ENCODE assay signal across 26 cellular contexts in genomic region chr2:18612133-18612532, GRCh38. TPM values are rescaled to one million over a fixed set of nuclear protein-coding genes. Genes with fewer than 3 reads are reported as not detected.
DNase-seq lines count a peak whose midpoint lies in the region; ATAC-seq and TF ChIP-seq lines count a peak whose summit lies in the region.
"Had no signal": no experiment of that assay in that cellular context is flagged by ENCODE, and none has a peak within 500 bp of the region (broad histone marks: within the 10 kb centered on the region; RNA-seq: fewer than 3 reads in every experiment).

No MANE protein-coding gene starts in this region.

- no peaks in the 10 kb centered on the region for H3K27me3 Mint-ChIP-seq in activated CD4-positive, alpha-beta T cell treated with anti-CD3 and anti-CD28 coated beads, Interleukin-2, amount 10 ng/mL, durations not matched to agents 24 days and 14 days
- H3K27me3 Mint-ChIP-seq in GM23338 (ENCODE audit: insufficient read depth, low read depth, poor library complexity): no peaks in the 10 kb centered on the region
- H3K27me3 Mint-ChIP-seq: CD4-positive, alpha-beta memory T cell; CD4-positive, CD25-positive, alpha-beta regulatory T cell; CD8-positive, alpha-beta memory T cell had no signal

- H3K4me3 ChIP-seq in left ventricle myocardium inferior (no peak overlapping the region), esophagus muscularis mucosa (no peak overlapping the region), fibroblast of the aortic adventitia (ENCODE audit: low read depth, low read length) (no peak overlapping the region), GM23338 (no peak overlapping the region)
- H3K4me3 ChIP-seq: BLaER1, GM12878 had no signal

- H3K36me3 ChIP-seq in left ventricle myocardium inferior (no peaks in the 10 kb centered on the region), esophagus muscularis mucosa (no peaks in the 10 kb centered on the region), GM23338 (ENCODE audit: insufficient read depth) (no peaks in the 10 kb centered on the region)
- H3K36me3 ChIP-seq: BE2C, BLaER1 had no signal

- H3K27ac Mint-ChIP-seq in activated CD4-positive, alpha-beta T cell treated with anti-CD3 and anti-CD28 coated beads, Interleukin-2, amount 10 ng/mL, durations not matched to agents 24 days and 14 days: no peak overlapping the region
- H3K27ac Mint-ChIP-seq in GM23338: no peak overlapping the region
- H3K27ac Mint-ChIP-seq: CD14-positive monocyte; CD4-positive, CD25-positive, alpha-beta regulatory T cell; CD8-positive, alpha-beta memory T cell had no signal

- no peak for TF ChIP-seq POLR2A in esophagus muscularis mucosa (IDR thresholded peaks at IDR 0.05; ENCODE audit: low read depth)

- no peaks in the 10 kb centered on the region for H4K20me1 ChIP-seq in GM23338 (replicated peaks; ENCODE audit: insufficient read depth)
- H4K20me1 ChIP-seq: BLaER1 had no signal

- no peak for TF ChIP-seq CTCF in left ventricle myocardium inferior (IDR thresholded peaks at IDR 0.05; ENCODE audit: borderline replicate concordance)
- TF ChIP-seq CTCF in esophagus muscularis mucosa (IDR thresholded peaks at IDR 0.05): no peak
- TF ChIP-seq CTCF in fibroblast of the aortic adventitia (IDR thresholded peaks at IDR 0.05; ENCODE audit: insufficient read depth, low read length): no peak
- no peak for TF ChIP-seq CTCF in GM23338 (conservative IDR thresholded peaks at IDR 0.05; ENCODE audit: low read depth in 2 of 2)

- 53% methylated on average over 3 of the region's 3 CpGs for WGBS in esophagus muscularis mucosa

- H3K36me3 Mint-ChIP-seq in activated CD4-positive, alpha-beta T cell treated with anti-CD3 and anti-CD28 coated beads, Interleukin-2, amount 10 ng/mL, durations not matched to agents 24 days and 14 days (ENCODE audit: low read depth): no peaks in the 10 kb centered on the region
- no peaks in the 10 kb centered on the region for H3K36me3 Mint-ChIP-seq in GM23338 (ENCODE audit: low read depth)
- H3K36me3 Mint-ChIP-seq: CD14-positive monocyte had no signal

- intact Hi-C loops in Right ventricle myocardium superior (cut with DNase I): no loop called here
- intact Hi-C loops in left ventricle myocardium inferior (cut with micrococcal nuclease): no loop called here
- intact Hi-C loops in esophagus muscularis mucosa (cut with DNase I): no loop called here
- intact Hi-C loops in activated CD4-positive, alpha-beta T cell treated with anti-CD3 and anti-CD28 coated beads, Interleukin-2, amount 10 ng/mL, durations not matched to agents 24 days and 14 days (cut with micrococcal nuclease): no loop called here

- ATAC-seq in Right ventricle myocardium superior (ENCODE audit: poor library complexity) (peak; percentile 25), GM23338 (no peak)
- ATAC-seq: GM12878 had no signal

- TF ChIP-seq EP300 in esophagus muscularis mucosa (IDR thresholded peaks at IDR 0.05): no peak

- H3K9me2 ChIP-seq in GM23338 (ENCODE audit: insufficient read depth): peaks cover 7% of the 10 kb centered on the region; the same call in 1 of the 2 replicates

- H3F3A ChIP-seq in GM23338 (replicated peaks; ENCODE audit: low read depth): no peaks in the 10 kb centered on the region

- no peak overlapping the region for H3K27ac ChIP-seq in left ventricle myocardium inferior (replicated peaks)
- peak overlapping the region; percentile 64 to 77 (median 70) for H3K27ac ChIP-seq in esophagus muscularis mucosa (replicated peaks in 1 of 4)
- no peak overlapping the region for H3K27ac ChIP-seq in GM23338 (ENCODE audit: low read depth)
- H3K27ac ChIP-seq: BLaER1 had no signal

- H3K4me3 Mint-ChIP-seq in activated CD4-positive, alpha-beta T cell treated with anti-CD3 and anti-CD28 coated beads, Interleukin-2, amount 10 ng/mL, durations not matched to agents 24 days and 14 days: no peak overlapping the region
- H3K4me3 Mint-ChIP-seq in GM23338: no peak overlapping the region
- H3K4me3 Mint-ChIP-seq: CD14-positive monocyte; CD4-positive, alpha-beta memory T cell; CD4-positive, CD25-positive, alpha-beta regulatory T cell; CD8-positive, alpha-beta memory T cell had no signal

- H3K4me1 ChIP-seq in left ventricle myocardium inferior (peaks cover 11% of the 10 kb centered on the region), esophagus muscularis mucosa (peaks cover 10 to 54% (median 34%) of the 10 kb centered on the region in 4 donors), GM23338 (ENCODE audit: insufficient read depth) (no peaks in the 10 kb centered on the region)
- H3K4me1 ChIP-seq: BE2C, BLaER1 had no signal

- no peaks in the 10 kb centered on the region for H3K79me2 ChIP-seq in GM23338 (replicated peaks; ENCODE audit: insufficient read depth)

- H3K9me3 ChIP-seq in left ventricle myocardium inferior (replicated peaks): no peaks in the 10 kb centered on the region
- H3K9me3 ChIP-seq in esophagus muscularis mucosa: no peaks in the 10 kb centered on the region
- H3K9me3 ChIP-seq: BE2C, BLaER1 had no signal

- H2AFZ ChIP-seq in GM23338: no peak overlapping the region

- H3K9me3 Mint-ChIP-seq in activated CD4-positive, alpha-beta T cell treated with anti-CD3 and anti-CD28 coated beads, Interleukin-2, amount 10 ng/mL, durations not matched to agents 24 days and 14 days: peaks cover 5% of the 10 kb centered on the region
- no peaks in the 10 kb centered on the region; the same call in 2 of the 3 replicates for H3K9me3 Mint-ChIP-seq in GM23338

- no peaks in the 10 kb centered on the region for H3K4me1 Mint-ChIP-seq in activated CD4-positive, alpha-beta T cell treated with anti-CD3 and anti-CD28 coated beads, Interleukin-2, amount 10 ng/mL, durations not matched to agents 24 days and 14 days
- peaks cover 5% of the 10 kb centered on the region; the same call in 1 of the 3 replicates for H3K4me1 Mint-ChIP-seq in GM23338
- H3K4me1 Mint-ChIP-seq: CD14-positive monocyte; CD4-positive, alpha-beta memory T cell; CD4-positive, CD25-positive, alpha-beta regulatory T cell; CD8-positive, alpha-beta memory T cell had no signal

- no peak overlapping the region for H3K4me2 ChIP-seq in GM23338
- H3K4me2 ChIP-seq: BLaER1 had no signal

- no peak for DNase-seq in Right ventricle myocardium superior
- no peak for DNase-seq in left ventricle myocardium inferior
- DNase-seq in esophagus muscularis mucosa (ENCODE audit: extremely low spot score): no peak
- DNase-seq in fibroblast of the aortic adventitia (ENCODE audit: low read depth): peak; percentile 84
- DNase-seq in activated CD4-positive, alpha-beta T cell treated with anti-CD3 and anti-CD28 coated beads, Interleukin-2, amount 10 ng/mL, durations not matched to agents 24 days and 14 days: no peak
- DNase-seq in GM23338 (ENCODE audit: low spot score): no peak
- DNase-seq: 8988T; ACHN; BE2C; C1 segment of cervical spinal cord; CD4-positive, alpha-beta memory T cell; CD4-positive, CD25-positive, alpha-beta regulatory T cell; CD8-positive, alpha-beta memory T cell; COR-L47; DMS 273 treated with DMSO at 0.1 percent for 48 hours; DMS79; DND-41; EL; GDM1 had no signal

- H3K27me3 ChIP-seq in left ventricle myocardium inferior (ENCODE audit: low read depth) (no peaks in the 10 kb centered on the region), esophagus muscularis mucosa (no peaks in the 10 kb centered on the region), GM23338 (ENCODE audit: insufficient read depth) (no peaks in the 10 kb centered on the region)
- H3K27me3 ChIP-seq: BE2C, BLaER1 had no signal

TF ChIP-seq in GM23338, 12 proteins besides CTCF, POLR2A, EP300 and RAD21 (continues in another document):
- TF ChIP-seq CREB1 (CRISPR knock-in tag; IDR thresholded peaks at IDR 0.05; ENCODE audit: low read depth) (no peak), EZH2phosphoT487 (IDR thresholded peaks at IDR 0.05; ENCODE audit: unreplicated experiment) (no peak), ZNF331 (CRISPR knock-in tag; IDR thresholded peaks at IDR 0.05; ENCODE audit: low read depth) (no peak), STAT1 (IDR thresholded peaks at IDR 0.05; ENCODE audit: unreplicated experiment) (no peak), EZH2 (IDR thresholded peaks at IDR 0.05; ENCODE audit: low read depth, unreplicated experiment) (no peak), ETS1 (IDR thresholded peaks at IDR 0.05) (no peak)

RNA-seq across cellular contexts. Expression of gene NT5C1B, which starts 22.8 kb away (rescaled TPM):
- not detected for total RNA-seq in Right ventricle myocardium superior
- total RNA-seq in left ventricle myocardium inferior: not detected
- under 1 TPM in 1 of 4 donors, not detected in 3; 0.42 TPM for total RNA-seq in esophagus muscularis mucosa
- not detected in 2 replicates for total RNA-seq in fibroblast of the aortic adventitia (ENCODE audit: low replicate concordance)
- total RNA-seq in activated CD4-positive, alpha-beta T cell treated with anti-CD3 and anti-CD28 coated beads, Interleukin-2, amount 10 ng/mL, durations not matched to agents 24 days and 14 days: not detected in 2 replicates
- total RNA-seq in GM23338 (2014; rRNA removed; shearing (Covaris generic)): not detected in 2 replicates
- not detected in 2 replicates for polyA plus RNA-seq in GM23338 (2016; fragmentation: Nextera tagmentation; extraction: Ambion mirVana)
- total RNA-seq: A673; CD4-positive, alpha-beta memory T cell; CD4-positive, CD25-positive, alpha-beta regulatory T cell; CD8-positive, alpha-beta memory T cell; Daoy; G401; GM12878 had no signal
- polyA plus RNA-seq: AG04450, CD14-positive monocyte had no signal

RNA-seq across cellular contexts. Expression of gene RDH14, which starts 51.7 kb away (rescaled TPM):
- total RNA-seq in Right ventricle myocardium superior (45.5 TPM), left ventricle myocardium inferior (42.6 TPM), esophagus muscularis mucosa (10 to 100 TPM; 56.9 to 72.2 (median 65.1) TPM), fibroblast of the aortic adventitia (ENCODE audit: low replicate concordance) (34.5 and 40.5 TPM in 2 replicates)
- total RNA-seq in activated CD4-positive, alpha-beta T cell treated with anti-CD3 and anti-CD28 coated beads, Interleukin-2, amount 10 ng/mL, durations not matched to agents 24 days and 14 days: 14.2 and 15.1 TPM in 2 replicates
- 38.0 and 38.1 TPM in 2 replicates for total RNA-seq in GM23338 (2014; rRNA removed; shearing (Covaris generic))
- polyA plus RNA-seq in GM23338 (2016; fragmentation: Nextera tagmentation; extraction: Ambion mirVana): 40.6 and 41.7 TPM in 2 replicates

Comparison
In these comparisons a context has a peak if more than half of its experiments do, and no peak if none do; other contexts are left out.
1. H3K27ac ChIP-seq: peak in esophagus muscularis mucosa (4 of 4); none in left ventricle myocardium inferior (single experiment) and GM23338 (single experiment).